ENCODE assay signal across 13 cellular contexts in the genomic region with DNA sequence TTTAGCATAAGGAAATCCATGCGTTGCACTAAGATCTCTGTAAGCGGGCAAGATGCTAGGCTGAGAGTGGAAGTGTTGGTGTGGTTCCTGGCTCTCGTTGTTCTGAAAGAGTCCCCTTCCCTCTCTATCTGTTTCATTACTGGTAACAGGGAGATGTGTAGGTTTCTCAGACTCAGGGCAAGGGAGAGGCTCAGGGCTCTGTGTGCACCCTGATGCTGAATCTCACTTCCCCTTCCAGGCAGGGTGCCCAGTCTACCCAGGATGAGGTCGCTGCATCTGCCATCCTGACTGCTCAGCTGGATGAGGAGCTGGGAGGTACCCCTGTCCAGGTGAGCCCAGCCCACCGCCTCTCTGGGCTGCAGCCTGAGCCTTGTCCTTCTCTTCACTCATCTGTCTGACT. TPM values are rescaled to one million over a fixed set of nuclear protein-coding genes. Genes with fewer than 3 reads are reported as not detected.
DNase-seq lines count a peak whose midpoint lies in the region; ATAC-seq and TF ChIP-seq lines count a peak whose summit lies in the region.
"Had no signal": no experiment of that assay in that cellular context is flagged by ENCODE, and none has a peak within 500 bp of the region (broad histone marks: within the 10 kb centered on the region; RNA-seq: fewer than 3 reads in every experiment).

No MANE protein-coding gene starts in this region.

- H3K36me3 ChIP-seq in Caco-2 (ENCODE audit: control insufficient read depth, insufficient read depth, low read length) (peaks cover 10% of the 10 kb centered on the region), Karpas-422 (ENCODE audit: insufficient read depth, low read length) (peaks cover 3% of the 10 kb centered on the region), esophagus muscularis mucosa (peaks cover 74 to 97% (median 94%) of the 10 kb centered on the region in 4 donors)
- H3K36me3 ChIP-seq: SJCRH30 had no signal

- whole genome bisulfite sequencing in esophagus muscularis mucosa, result 92% methylated on average over 5 of the region's 5 CpGs

- H3K27ac ChIP-seq in Karpas-422 (ENCODE audit: low read length), result no peak overlapping the region
- peak overlapping the region; percentile 87 to 99 (median 92) for H3K27ac ChIP-seq in esophagus muscularis mucosa (replicated peaks in 1 of 4)
- H3K27ac ChIP-seq: SJCRH30 had no signal

- peaks cover 11% of the 10 kb centered on the region for H3K4me1 Mint-ChIP-seq in Caco-2 (ENCODE audit: low read depth, unreplicated experiment)
- H3K4me1 Mint-ChIP-seq in stimulated activated memory B cell treated with anti-CD40 and anti-IgM and Interleukin-4, amounts not matched to agents 10 μg/mL and 1 μg/mL and 100 μg/mL, for 72 hours, result peaks cover 6% of the 10 kb centered on the region

- no peak overlapping the region for H2AFZ ChIP-seq in Karpas-422 (ENCODE audit: low read length)

- no peak for TF ChIP-seq POLR2A in esophagus muscularis mucosa (IDR thresholded peaks at IDR 0.05; ENCODE audit: low read depth)

- H3K27me3 ChIP-seq in Caco-2 (replicated peaks; ENCODE audit: control insufficient read depth, insufficient read depth, low read length) (no peaks in the 10 kb centered on the region), Karpas-422 (ENCODE audit: low read length) (no peaks in the 10 kb centered on the region), esophagus muscularis mucosa (no peaks in the 10 kb centered on the region)
- H3K27me3 ChIP-seq: SJCRH30 had no signal

- peak overlapping the region; percentile 12 for H3K27ac Mint-ChIP-seq in Caco-2 (ENCODE audit: unreplicated experiment)
- H3K27ac Mint-ChIP-seq in stimulated activated memory B cell treated with anti-CD40 and anti-IgM and Interleukin-4, amounts not matched to agents 10 μg/mL and 1 μg/mL and 100 μg/mL, for 72 hours, result no peak overlapping the region

- no peaks in the 10 kb centered on the region for H3K27me3 Mint-ChIP-seq in Caco-2 (ENCODE audit: insufficient read depth, unreplicated experiment)
- H3K27me3 Mint-ChIP-seq in stimulated activated memory B cell treated with anti-CD40 and anti-IgM and Interleukin-4, amounts not matched to agents 10 μg/mL and 1 μg/mL and 100 μg/mL, for 72 hours, result no peaks in the 10 kb centered on the region

- intact Hi-C loops in Caco-2 (cut with micrococcal nuclease; ENCODE audit: unreplicated experiment) (no loop called here), esophagus muscularis mucosa (cut with DNase I) (no loop called here)

- no TSS peak for BruUV-seq in Caco-2 (replicated peaks; lab: Mats Ljungman, UMichigan)

- ATAC-seq in stimulated activated memory B cell treated with anti-CD40 and anti-IgM and Interleukin-4, amounts not matched to agents 10 μg/mL and 1 μg/mL and 100 μg/mL, for 72 hours, result peak; percentile 52
- ATAC-seq in HG02970 (IDR thresholded peaks at IDR 0.05; ENCODE audit: low FRiP score, unreplicated experiment), result no peak
- no peak for ATAC-seq in GM19467 (IDR thresholded peaks at IDR 0.05; ENCODE audit: unreplicated experiment)
- ATAC-seq: activated naive CD4-positive, alpha-beta T cell treated with anti-CD3 and anti-CD28 coated beads, Interleukin-2, amount 50 U/mL, for 72 hours had no signal

- no peaks in the 10 kb centered on the region for H3K9me2 ChIP-seq in Karpas-422 (replicated peaks; ENCODE audit: insufficient read depth, low read length)

- no peaks in the 10 kb centered on the region for H4K20me1 ChIP-seq in Karpas-422 (ENCODE audit: insufficient read depth, low read depth, low read length)

- H3K36me3 Mint-ChIP-seq in Caco-2 (ENCODE audit: insufficient read depth, unreplicated experiment), result peaks cover 39% of the 10 kb centered on the region
- peaks cover 46% of the 10 kb centered on the region for H3K36me3 Mint-ChIP-seq in stimulated activated memory B cell treated with anti-CD40 and anti-IgM and Interleukin-4, amounts not matched to agents 10 μg/mL and 1 μg/mL and 100 μg/mL, for 72 hours
- H3K36me3 Mint-ChIP-seq: activated naive CD4-positive, alpha-beta T cell treated with anti-CD3 and anti-CD28 coated beads, Interleukin-2, amount 50 U/mL, for 72 hours had no signal

- CTCF ChIA-PET in Caco-2 (lab: Charles Lee), result no interaction called here

- H3K79me2 ChIP-seq in Karpas-422 (ENCODE audit: low read length), result no peaks in the 10 kb centered on the region

- DNase-seq in Caco-2 (no peak), Karpas-422 (peak; percentile 48), esophagus muscularis mucosa (ENCODE audit: extremely low spot score) (no peak), hippocampal formation (lab: John Stamatoyannopoulos, UW) (no peak), DMS79 treated with DMSO at 0.1 percent for 48 hours (lab: John Stamatoyannopoulos, UW) (no peak)
- DNase-seq: C1 segment of cervical spinal cord; NCI-H526; SJCRH30; stimulated activated CD8-positive, alpha-beta memory T cell treated with anti-CD3 and anti-CD28 coated beads, Interleukin-4, amount 100 ng/mL, for 48 hours had no signal

- TF ChIP-seq CTCF in Caco-2 (IDR thresholded peaks at IDR 0.05; ENCODE audit: insufficient read depth in 1 of 2, low read depth in 1 of 2, low read length in 1 of 2, severe bottlenecking in 1 of 2, unreplicated experiment in 1 of 2) (no peak), esophagus muscularis mucosa (IDR thresholded peaks at IDR 0.05) (no peak)

- H3K4me3 Mint-ChIP-seq in Caco-2 (ENCODE audit: unreplicated experiment), result no peak overlapping the region
- H3K4me3 Mint-ChIP-seq in stimulated activated memory B cell treated with anti-CD40 and anti-IgM and Interleukin-4, amounts not matched to agents 10 μg/mL and 1 μg/mL and 100 μg/mL, for 72 hours, result no peak overlapping the region

- H3K4me3 ChIP-seq in Caco-2 (ENCODE audit: low read depth, low read length) (no peak overlapping the region), Karpas-422 (ENCODE audit: low read length) (no peak overlapping the region), esophagus muscularis mucosa (no peak overlapping the region)
- H3K4me3 ChIP-seq: SJCRH30 had no signal

- H3K9me3 ChIP-seq in Caco-2, result no peaks in the 10 kb centered on the region
- no peaks in the 10 kb centered on the region for H3K9me3 ChIP-seq in Karpas-422 (ENCODE audit: low read length)
- H3K9me3 ChIP-seq in esophagus muscularis mucosa, result no peaks in the 10 kb centered on the region
- H3K9me3 ChIP-seq: SJCRH30 had no signal

- peaks cover 20% of the 10 kb centered on the region; the same call in 1 of the 2 replicates for H3K4me1 ChIP-seq in Caco-2
- H3K4me1 ChIP-seq in Karpas-422 (ENCODE audit: low read length), result no peaks in the 10 kb centered on the region
- H3K4me1 ChIP-seq in esophagus muscularis mucosa, result peaks cover 81 to 100% (median 97%) of the 10 kb centered on the region in 4 donors

- no peak overlapping the region for H3K4me2 ChIP-seq in Karpas-422 (ENCODE audit: low read depth, low read length, poor library complexity, severe bottlenecking)

- POLR2A ChIA-PET in Caco-2 (lab: Charles Lee), result no interaction called here

- H3K9ac ChIP-seq in Karpas-422 (ENCODE audit: low read length), result no peak overlapping the region

- TF ChIP-seq EP300 in esophagus muscularis mucosa (IDR thresholded peaks at IDR 0.05), result no peak

- H3K9me3 Mint-ChIP-seq in Caco-2 (ENCODE audit: unreplicated experiment), result no peaks in the 10 kb centered on the region
- H3K9me3 Mint-ChIP-seq in stimulated activated memory B cell treated with anti-CD40 and anti-IgM and Interleukin-4, amounts not matched to agents 10 μg/mL and 1 μg/mL and 100 μg/mL, for 72 hours, result no peaks in the 10 kb centered on the region
- H3K9me3 Mint-ChIP-seq: activated naive CD4-positive, alpha-beta T cell treated with anti-CD3 and anti-CD28 coated beads, Interleukin-2, amount 50 U/mL, for 72 hours had no signal

RNA-seq across cellular contexts. Expression of a gene that starts 45.7 kb away (rescaled TPM):
- total RNA-seq in Caco-2 (2022) (26.5 and 33.1 TPM in 2 replicates), esophagus muscularis mucosa (100 to 1,000 TPM; 250 to 554 (median 444) TPM)
- 16.4 and 33.1 TPM in 2 replicates for total RNA-seq in Karpas-422 (2014; rRNA removed; shearing (Covaris generic); ENCODE audit: low replicate concordance)

RNA-seq across cellular contexts. Expression of a gene that starts 56.4 kb away (rescaled TPM):
- total RNA-seq in Caco-2 (2022) (99.6 and 100 TPM in 2 replicates), esophagus muscularis mucosa (1,000 to 10,000 TPM; 2,509 to 3,811 (median 3,170) TPM)
- total RNA-seq in Karpas-422 (2014; rRNA removed; shearing (Covaris generic); ENCODE audit: low replicate concordance), result 33.7 and 36.7 TPM in 2 replicates

Comparison
In these comparisons a context has a peak if more than half of its experiments do, and no peak if none do; other contexts are left out.
1. RNA of a gene that starts 56.4 kb away (total RNA-seq): 2,509 to 3,811 TPM in esophagus muscularis mucosa; 99.6 to 100 TPM in Caco-2 and 33.7 to 36.7 TPM in Karpas-422; every median in the first group is over 10 times any median in the second.